Comparison of ENCODE assay signal across 25 cellular contexts in the genomic region with DNA sequence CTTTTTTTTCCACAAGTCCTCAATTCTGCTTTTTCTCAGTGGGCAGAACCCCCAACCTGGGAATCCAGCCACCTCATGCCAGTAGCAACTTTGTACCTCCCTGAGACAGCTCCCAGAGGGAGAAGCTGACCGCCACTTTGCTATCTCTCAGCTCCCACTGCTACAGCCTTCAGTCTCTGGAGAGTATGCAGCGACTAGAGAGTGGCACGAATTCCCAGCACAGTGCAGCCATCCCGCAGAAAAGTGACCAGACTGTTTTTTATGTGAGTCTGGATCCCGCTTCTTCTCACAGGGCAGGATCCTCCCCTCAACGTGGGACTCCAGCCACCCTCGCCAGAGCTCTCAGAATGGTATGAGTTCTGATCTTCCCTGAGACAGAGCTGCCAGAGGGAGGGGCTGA.
DNase-seq lines count a peak whose midpoint lies in the region; ATAC-seq and TF ChIP-seq lines count a peak whose summit lies in the region.
"Had no signal": no experiment of that assay in that cellular context is flagged by ENCODE, and none has a peak within 500 bp of the region (broad histone marks: within the 10 kb centered on the region; RNA-seq: fewer than 3 reads in every experiment).

No MANE protein-coding gene starts in this region.

- ATAC-seq in GM21737 (IDR thresholded peaks at IDR 0.05; ENCODE audit: unreplicated experiment) (no peak), T-helper 17 cell (no peak)
- no peak for ATAC-seq in activated T-cell treated with anti-CD3 and anti-CD28 coated beads, Interleukin-2, amount 50 U/mL, for 72 hours (replicated peaks in 1 of 2)
- ATAC-seq: A549, GM12878 had no signal

- H3K4ac ChIP-seq in neuronal stem cell (ENCODE audit: low read length), result no peak overlapping the region

- H4K8ac ChIP-seq in neuronal stem cell (ENCODE audit: low read depth, low read length), result no peak overlapping the region

- no peak overlapping the region for H2BK120ac ChIP-seq in neuronal stem cell (ENCODE audit: low read depth, low read length)

- peak overlapping the region; percentile 17 for H2AFZ ChIP-seq in neuronal stem cell (ENCODE audit: low read length)

- no peak overlapping the region for H3K23ac ChIP-seq in neuronal stem cell (ENCODE audit: low read depth, low read length, poor library complexity)

- no peaks in the 10 kb centered on the region for H3K36me3 Mint-ChIP-seq in T-helper 17 cell (ENCODE audit: low read depth)
- no peaks in the 10 kb centered on the region for H3K36me3 Mint-ChIP-seq in activated T-cell treated with anti-CD3 and anti-CD28 coated beads, Interleukin-2, amount 50 U/mL, for 72 hours (ENCODE audit: insufficient read depth in 2 of 2)
- H3K36me3 Mint-ChIP-seq: CD14-positive monocyte; CD4-positive, alpha-beta memory T cell; CD4-positive, CD25-positive, alpha-beta regulatory T cell; CD8-positive, alpha-beta memory T cell had no signal

- H3K79me1 ChIP-seq in neuronal stem cell (ENCODE audit: low read depth, low read length), result no peaks in the 10 kb centered on the region

- no peak overlapping the region for H2BK15ac ChIP-seq in neuronal stem cell (ENCODE audit: low read length)

- peaks cover 6% of the 10 kb centered on the region for H3K4me1 ChIP-seq in BE2C
- no peaks in the 10 kb centered on the region for H3K4me1 ChIP-seq in neuronal stem cell (ENCODE audit: control insufficient read depth in 2 of 2, insufficient read depth in 1 of 2, low read depth in 1 of 2, low read length in 2 of 2)
- H3K4me1 ChIP-seq: A549, BLaER1 had no signal

- no peak overlapping the region for H3K9ac ChIP-seq in neuronal stem cell (ENCODE audit: low read depth, low read length, poor library complexity)
- H3K9ac ChIP-seq: BLaER1 had no signal

- peak overlapping the region; percentile 50 for H3K4me3 ChIP-seq in BE2C (ENCODE audit: low read depth, low read length)
- no peak overlapping the region for H3K4me3 ChIP-seq in neuronal stem cell (ENCODE audit: low read length in 2 of 2)
- H3K4me3 ChIP-seq: A549, BLaER1, GM12878 had no signal

- WGBS in neuronal stem cell (ENCODE audit: extremely low coverage in 2 of 2, insufficient read length in 2 of 2, insufficient replicate concordance in 1 of 2), 2 donors, result no CpG with 5 or more reads among the region's 7 CpGs

- no peak overlapping the region for H3K4me3 Mint-ChIP-seq in T-helper 17 cell
- no peak overlapping the region for H3K4me3 Mint-ChIP-seq in activated T-cell treated with anti-CD3 and anti-CD28 coated beads, Interleukin-2, amount 50 U/mL, for 72 hours
- H3K4me3 Mint-ChIP-seq: B cell; CD14-positive monocyte; CD4-positive, alpha-beta memory T cell; CD4-positive, CD25-positive, alpha-beta regulatory T cell; CD8-positive, alpha-beta memory T cell had no signal

- no peak overlapping the region for H3K4me2 ChIP-seq in neuronal stem cell (ENCODE audit: insufficient read depth, low read length, poor library complexity, severe bottlenecking)
- H3K4me2 ChIP-seq: A549, BLaER1 had no signal

- DNase-seq in BE2C (peak; percentile 39), neuronal stem cell (ENCODE audit: low spot score) (no peak), posterior vena cava (ENCODE audit: low spot score) (peak; percentile 50), T-helper 17 cell (no peak)
- no peak for DNase-seq in activated T-cell treated with anti-CD3 and anti-CD28 coated beads, Interleukin-2, amount 50 U/mL, for 72 hours
- DNase-seq: AML-193; C1 segment of cervical spinal cord; CD4-positive, alpha-beta memory T cell; CD4-positive, CD25-positive, alpha-beta regulatory T cell; CD8-positive, alpha-beta memory T cell; COR-L47; DMS 273 treated with DMSO at 0.1 percent for 48 hours; DMS153; DMS53; DMS79; DND-41; EL; GDM1 had no signal

- H3K36me3 ChIP-seq in BE2C, result no peaks in the 10 kb centered on the region
- H3K36me3 ChIP-seq in neuronal stem cell (replicated peaks in 1 of 2; ENCODE audit: control insufficient read depth in 2 of 2, insufficient read depth in 2 of 2, low read length in 2 of 2), result no peaks in the 10 kb centered on the region
- H3K36me3 ChIP-seq: BLaER1 had no signal

- no peaks in the 10 kb centered on the region for H3K4me1 Mint-ChIP-seq in T-helper 17 cell
- H3K4me1 Mint-ChIP-seq in activated T-cell treated with anti-CD3 and anti-CD28 coated beads, Interleukin-2, amount 50 U/mL, for 72 hours (ENCODE audit: low read depth), result no peaks in the 10 kb centered on the region
- H3K4me1 Mint-ChIP-seq: B cell; CD14-positive monocyte; CD4-positive, alpha-beta memory T cell; CD4-positive, CD25-positive, alpha-beta regulatory T cell; CD8-positive, alpha-beta memory T cell had no signal

- TF ChIP-seq CTCF in BE2C (IDR thresholded peaks at IDR 0.05; ENCODE audit: low read depth, low read length), result no peak

- intact Hi-C loops in posterior vena cava (cut with DNase I), result no loop called here

- H3K27ac Mint-ChIP-seq in T-helper 17 cell, result no peak overlapping the region
- H3K27ac Mint-ChIP-seq in activated T-cell treated with anti-CD3 and anti-CD28 coated beads, Interleukin-2, amount 50 U/mL, for 72 hours, result no peak overlapping the region
- H3K27ac Mint-ChIP-seq: B cell; CD14-positive monocyte; CD4-positive, alpha-beta memory T cell; CD4-positive, CD25-positive, alpha-beta regulatory T cell; CD8-positive, alpha-beta memory T cell had no signal

- H2AK5ac ChIP-seq in neuronal stem cell (ENCODE audit: low read depth, low read length), result no peak overlapping the region

- H3K27me3 Mint-ChIP-seq in T-helper 17 cell, result no peaks in the 10 kb centered on the region
- peaks cover 5% of the 10 kb centered on the region for H3K27me3 Mint-ChIP-seq in activated T-cell treated with anti-CD3 and anti-CD28 coated beads, Interleukin-2, amount 50 U/mL, for 72 hours (ENCODE audit: low read depth)
- H3K27me3 Mint-ChIP-seq: B cell; CD4-positive, alpha-beta memory T cell; CD4-positive, CD25-positive, alpha-beta regulatory T cell; CD8-positive, alpha-beta memory T cell had no signal

- H3K27me3 ChIP-seq in BE2C (no peaks in the 10 kb centered on the region), neuronal stem cell (ENCODE audit: control insufficient read depth in 3 of 3, insufficient read depth in 3 of 3, low read depth in 1 of 3, low read length in 3 of 3) (no peaks in the 10 kb centered on the region)

- no peak overlapping the region for H2BK5ac ChIP-seq in neuronal stem cell (ENCODE audit: low read length)

- H3K27ac ChIP-seq in neuronal stem cell (replicated peaks; ENCODE audit: low read length), result no peak overlapping the region
- H3K27ac ChIP-seq: 22Rv1, A549, BLaER1 had no signal

- H3K14ac ChIP-seq in neuronal stem cell (ENCODE audit: low read length), result no peak overlapping the region

- H3K9me3 ChIP-seq in BE2C (no peaks in the 10 kb centered on the region), neuronal stem cell (replicated peaks in 1 of 2; ENCODE audit: control insufficient read depth in 2 of 2, insufficient read depth in 1 of 2, low read depth in 1 of 2, low read length in 2 of 2) (no peaks in the 10 kb centered on the region), T-helper 17 cell (ENCODE audit: control insufficient read depth, low read length, poor library complexity, severe bottlenecking) (no peaks in the 10 kb centered on the region)
- H3K9me3 ChIP-seq: A549, BLaER1 had no signal

- H3K9me3 Mint-ChIP-seq in activated T-cell treated with anti-CD3 and anti-CD28 coated beads, Interleukin-2, amount 50 U/mL, for 72 hours, result no peaks in the 10 kb centered on the region

- no peak overlapping the region for H4K91ac ChIP-seq in neuronal stem cell (ENCODE audit: low read depth, low read length, poor library complexity)

- H3K18ac ChIP-seq in neuronal stem cell (ENCODE audit: low read length), result no peak overlapping the region

- H2BK12ac ChIP-seq in neuronal stem cell (ENCODE audit: low read length), result no peak overlapping the region

Comparison
In these comparisons a context has a peak if more than half of its experiments do, and no peak if none do; other contexts are left out.
1. DNase-seq: peak in BE2C (single experiment) and posterior vena cava (single experiment); none in neuronal stem cell (single experiment), T-helper 17 cell (0 of 3) and activated T-cell treated with anti-CD3 and anti-CD28 coated beads, Interleukin-2, amount 50 U/mL, for 72 hours (0 of 2).